ENCODE assay signal across 1 cellular context in the genomic region with DNA sequence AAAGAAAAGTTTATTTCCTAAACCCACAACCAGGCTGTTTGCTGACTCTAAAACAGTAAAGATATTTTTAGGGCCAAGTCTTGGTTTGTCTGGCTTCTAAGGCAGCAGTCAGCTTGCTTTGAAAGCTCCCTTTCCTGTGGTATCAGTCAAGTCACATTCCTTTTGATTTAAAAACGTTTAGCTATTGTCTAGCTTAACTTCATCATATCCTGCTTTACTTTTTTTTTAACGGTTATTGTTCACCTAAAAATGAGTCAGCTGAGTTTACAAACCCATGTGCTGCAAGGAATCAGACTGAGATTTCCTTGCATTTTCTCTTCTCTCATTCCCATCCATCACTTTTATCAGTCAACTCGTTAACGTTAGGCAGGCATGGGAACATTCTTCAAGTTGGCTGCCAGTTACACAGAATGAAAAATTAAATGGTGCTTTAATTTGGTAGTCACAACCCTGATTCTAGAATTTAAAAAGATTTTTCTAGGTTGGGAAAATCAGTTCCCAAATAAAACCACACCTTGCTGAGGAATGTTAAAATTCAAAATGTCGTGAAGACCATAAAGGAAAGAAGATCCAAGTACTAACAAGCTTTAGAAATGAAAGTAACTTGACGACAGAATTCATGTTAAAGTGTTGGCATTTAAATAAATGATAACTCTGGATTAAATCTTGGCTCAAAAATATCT.
TF ChIP-seq lines count a peak whose summit lies in the region.

No MANE protein-coding gene starts in this region.

TF ChIP-seq in HEK293, 187 proteins besides CTCF, POLR2A, EP300 and RAD21 (continued from another document):
- TF ChIP-seq, protein P1, sequence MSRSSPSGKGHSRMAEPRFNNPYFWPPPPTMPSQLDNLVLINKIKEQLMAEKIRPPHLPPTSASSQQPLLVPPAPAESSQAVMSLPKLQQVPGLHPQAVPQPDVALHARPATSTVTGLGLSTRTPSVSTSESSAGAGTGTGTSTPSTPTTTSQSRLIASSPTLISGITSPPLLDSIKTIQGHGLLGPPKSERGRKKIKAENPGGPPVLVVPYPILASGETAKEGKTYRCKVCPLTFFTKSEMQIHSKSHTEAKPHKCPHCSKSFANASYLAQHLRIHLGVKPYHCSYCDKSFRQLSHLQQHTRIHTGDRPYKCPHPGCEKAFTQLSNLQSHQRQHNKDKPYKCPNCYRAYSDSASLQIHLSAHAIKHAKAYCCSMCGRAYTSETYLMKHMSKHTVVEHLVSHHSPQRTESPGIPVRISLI (tag by site-specific recombination; IDR thresholded peaks at IDR 0.05) = 0 out of 2 replicates have a peak, but pooled peaks have one; percentile 31
- TF ChIP-seq, protein P2, sequence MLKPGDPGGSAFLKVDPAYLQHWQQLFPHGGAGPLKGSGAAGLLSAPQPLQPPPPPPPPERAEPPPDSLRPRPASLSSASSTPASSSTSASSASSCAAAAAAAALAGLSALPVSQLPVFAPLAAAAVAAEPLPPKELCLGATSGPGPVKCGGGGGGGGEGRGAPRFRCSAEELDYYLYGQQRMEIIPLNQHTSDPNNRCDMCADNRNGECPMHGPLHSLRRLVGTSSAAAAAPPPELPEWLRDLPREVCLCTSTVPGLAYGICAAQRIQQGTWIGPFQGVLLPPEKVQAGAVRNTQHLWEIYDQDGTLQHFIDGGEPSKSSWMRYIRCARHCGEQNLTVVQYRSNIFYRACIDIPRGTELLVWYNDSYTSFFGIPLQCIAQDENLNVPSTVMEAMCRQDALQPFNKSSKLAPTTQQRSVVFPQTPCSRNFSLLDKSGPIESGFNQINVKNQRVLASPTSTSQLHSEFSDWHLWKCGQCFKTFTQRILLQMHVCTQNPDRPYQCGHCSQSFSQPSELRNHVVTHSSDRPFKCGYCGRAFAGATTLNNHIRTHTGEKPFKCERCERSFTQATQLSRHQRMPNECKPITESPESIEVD (tag by site-specific recombination; IDR thresholded peaks at IDR 0.05) = peak; percentile 70
- TF ChIP-seq ZNF670 (tag by site-specific recombination; IDR thresholded peaks at IDR 0.05; ENCODE audit: low read depth) (no peak), ZNF202 (tag by site-specific recombination; IDR thresholded peaks at IDR 0.05; ENCODE audit: borderline replicate concordance) (no peak), GLI4 (tag by site-specific recombination; IDR thresholded peaks at IDR 0.05) (no peak), ZNF302 (tag by site-specific recombination; IDR thresholded peaks at IDR 0.05; ENCODE audit: low read depth) (no peak), ZNF785 (tag by site-specific recombination; IDR thresholded peaks at IDR 0.05) (no peak), ZNF335 (tag by site-specific recombination; conservative IDR thresholded peaks at IDR 0.05) (no peak), ZNF623 (tag by site-specific recombination; IDR thresholded peaks at IDR 0.05) (no peak), YY1 (tag by site-specific recombination; IDR thresholded peaks at IDR 0.05) (no peak), ZBTB20 (tag by site-specific recombination; IDR thresholded peaks at IDR 0.05) (no peak), GFI1B (tag by site-specific recombination; IDR thresholded peaks at IDR 0.05) (peak; percentile 56; the same call in 1 of the 2 replicates)
- TF ChIP-seq, protein P3, sequence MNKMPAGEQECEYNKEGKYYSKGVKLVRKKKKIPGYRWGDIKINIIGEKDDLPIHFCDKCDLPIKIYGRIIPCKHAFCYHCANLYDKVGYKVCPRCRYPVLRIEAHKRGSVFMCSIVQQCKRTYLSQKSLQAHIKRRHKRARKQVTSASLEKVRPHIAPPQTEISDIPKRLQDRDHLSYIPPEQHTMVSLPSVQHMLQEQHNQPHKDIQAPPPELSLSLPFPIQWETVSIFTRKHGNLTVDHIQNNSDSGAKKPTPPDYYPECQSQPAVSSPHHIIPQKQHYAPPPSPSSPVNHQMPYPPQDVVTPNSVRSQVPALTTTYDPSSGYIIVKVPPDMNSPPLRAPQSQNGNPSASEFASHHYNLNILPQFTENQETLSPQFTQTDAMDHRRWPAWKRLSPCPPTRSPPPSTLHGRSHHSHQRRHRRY (tag by site-specific recombination; IDR thresholded peaks at IDR 0.05) = no peak
- TF ChIP-seq, protein P4, sequence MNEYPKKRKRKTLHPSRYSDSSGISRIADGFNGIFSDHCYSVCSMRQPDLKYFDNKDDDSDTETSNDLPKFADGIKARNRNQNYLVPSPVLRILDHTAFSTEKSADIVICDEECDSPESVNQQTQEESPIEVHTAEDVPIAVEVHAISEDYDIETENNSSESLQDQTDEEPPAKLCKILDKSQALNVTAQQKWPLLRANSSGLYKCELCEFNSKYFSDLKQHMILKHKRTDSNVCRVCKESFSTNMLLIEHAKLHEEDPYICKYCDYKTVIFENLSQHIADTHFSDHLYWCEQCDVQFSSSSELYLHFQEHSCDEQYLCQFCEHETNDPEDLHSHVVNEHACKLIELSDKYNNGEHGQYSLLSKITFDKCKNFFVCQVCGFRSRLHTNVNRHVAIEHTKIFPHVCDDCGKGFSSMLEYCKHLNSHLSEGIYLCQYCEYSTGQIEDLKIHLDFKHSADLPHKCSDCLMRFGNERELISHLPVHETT (tag by site-specific recombination; IDR thresholded peaks at IDR 0.05) = no peak
